In the genomic region with DNA sequence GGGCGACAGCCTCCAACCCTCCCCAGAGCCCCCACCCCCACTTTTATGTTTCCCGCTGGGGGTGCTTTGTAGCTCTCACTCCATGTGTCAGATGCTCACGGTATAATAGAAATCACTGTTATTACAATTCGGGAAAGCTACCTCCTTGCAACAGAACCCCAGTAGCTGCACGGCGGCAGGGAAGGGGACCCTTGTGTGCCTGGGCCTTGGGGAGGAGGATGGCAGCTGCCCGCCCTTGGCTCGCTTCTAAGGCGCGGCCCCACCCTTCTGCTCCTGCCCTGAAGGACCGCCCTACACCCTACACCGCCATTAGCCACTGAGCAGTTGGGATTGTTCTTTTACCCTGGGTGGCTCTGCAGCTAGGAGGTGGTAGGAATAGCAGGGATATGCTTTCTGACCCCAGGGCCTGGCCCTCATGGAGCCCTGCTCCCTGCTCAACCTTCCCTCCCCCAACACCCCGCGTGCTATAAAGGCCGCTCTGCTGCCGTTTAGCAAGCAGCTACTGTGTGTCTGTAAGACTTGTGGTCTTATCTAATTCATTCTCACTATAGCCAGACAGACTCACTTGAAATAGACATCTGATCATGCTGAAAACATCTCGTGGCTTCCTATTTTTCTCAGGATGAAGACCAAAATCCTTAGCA, we compare ENCODE assay signal across 1 cellular context.
TF ChIP-seq lines count a peak whose summit lies in the region.

No MANE protein-coding gene starts in this region.

TF ChIP-seq in GM23338, 12 proteins besides CTCF, POLR2A, EP300 and RAD21:
- TF ChIP-seq CREB1 (CRISPR knock-in tag; IDR thresholded peaks at IDR 0.05; ENCODE audit: low read depth): no peak
- TF ChIP-seq POLR2AphosphoS5 (IDR thresholded peaks at IDR 0.05; ENCODE audit: low read depth): no peak
- TF ChIP-seq EZH2phosphoT487 (IDR thresholded peaks at IDR 0.05; ENCODE audit: unreplicated experiment): no peak
- no peak for TF ChIP-seq ZNF331 (CRISPR knock-in tag; IDR thresholded peaks at IDR 0.05; ENCODE audit: low read depth)
- no peak for TF ChIP-seq ZNF114 (CRISPR knock-in tag; IDR thresholded peaks at IDR 0.05)
TF ChIP-seq in GM23338: peak in this region for 0.
